ENCODE assay signal across 10 cellular contexts in genomic region chr7:95104739-95105138, GRCh38.
DNase-seq lines count a peak whose midpoint lies in the region; ATAC-seq and TF ChIP-seq lines count a peak whose summit lies in the region.
"Had no signal": no experiment of that assay in that cellular context is flagged by ENCODE, and none has a peak within 500 bp of the region (broad histone marks: within the 10 kb centered on the region; RNA-seq: fewer than 3 reads in every experiment).

No MANE protein-coding gene starts in this region.

- H3K9me3 Mint-ChIP-seq in mesothelial cell of epicardium = peaks cover 8% of the 10 kb centered on the region

- no peak overlapping the region for H3K4me2 ChIP-seq in Loucy (ENCODE audit: low read depth, low read length, poor library complexity, severe bottlenecking)

- no peak overlapping the region for H3K9ac ChIP-seq in Loucy (ENCODE audit: low read depth, low read length, poor library complexity, severe bottlenecking)

- no peak for TF ChIP-seq CTCF in Loucy (conservative IDR thresholded peaks at IDR 0.05; ENCODE audit: low read length)
- TF ChIP-seq CTCF in mesothelial cell of epicardium (IDR thresholded peaks at IDR 0.05; ENCODE audit: unreplicated experiment) = no peak

- H3K27me3 Mint-ChIP-seq in mesothelial cell of epicardium (ENCODE audit: low read depth) = no peaks in the 10 kb centered on the region

- H2AFZ ChIP-seq in Loucy (ENCODE audit: low read length) = 0 out of 2 replicates have a peak overlapping the region, but pooled peaks have one; percentile 6

- H3K4me1 ChIP-seq in Loucy (ENCODE audit: insufficient read depth, low read length, poor library complexity, severe bottlenecking) = peaks cover 10% of the 10 kb centered on the region

- DNase-seq in COR-L47 (lab: John Stamatoyannopoulos, UW) = peak; percentile 4
- peak; percentile 78 for DNase-seq in cerebellar cortex (ENCODE audit: low spot score)
- no peak for DNase-seq in mesothelial cell of epicardium (ENCODE audit: low spot score in 2 of 2, unreplicated experiment in 2 of 2)
- DNase-seq in SKM-1 (lab: John Stamatoyannopoulos, UW; ENCODE audit: unreplicated experiment) = no peak
- DNase-seq in stimulated activated CD4-positive, alpha-beta T cell treated with anti-CD3 and anti-CD28 coated beads, Interleukin-4, amount 100 ng/mL, for 1 hour = no peak
- DNase-seq: AML-193, OCI-M1 had no signal

- H3K36me3 Mint-ChIP-seq in mesothelial cell of epicardium = peaks cover 4% of the 10 kb centered on the region

- no peaks in the 10 kb centered on the region for H3K9me2 ChIP-seq in Loucy (replicated peaks; ENCODE audit: low read depth, low read length)

- peaks cover 16% of the 10 kb centered on the region for H3K4me1 Mint-ChIP-seq in mesothelial cell of epicardium

- no peaks in the 10 kb centered on the region for H3K36me3 ChIP-seq in Loucy (ENCODE audit: insufficient read depth, low read length)

- H3K9me3 ChIP-seq in Loucy (ENCODE audit: insufficient read depth, low read depth, low read length) = no peaks in the 10 kb centered on the region

- no peak overlapping the region for H3K4me3 ChIP-seq in Loucy (ENCODE audit: low read length, poor library complexity, severe bottlenecking)

- no peaks in the 10 kb centered on the region for H3K27me3 ChIP-seq in Loucy (ENCODE audit: insufficient read depth, low read length, poor library complexity, severe bottlenecking)

- H3F3A ChIP-seq in Loucy (ENCODE audit: low read depth) = no peaks in the 10 kb centered on the region

- ATAC-seq in HG02763 (IDR thresholded peaks at IDR 0.05; ENCODE audit: unreplicated experiment) = no peak
- ATAC-seq in GM18858 (IDR thresholded peaks at IDR 0.05; ENCODE audit: unreplicated experiment) = no peak

- H4K20me1 ChIP-seq in Loucy (ENCODE audit: insufficient read depth, low read length, poor library complexity, severe bottlenecking) = no peaks in the 10 kb centered on the region

- no peaks in the 10 kb centered on the region for H3K79me2 ChIP-seq in Loucy (ENCODE audit: insufficient read depth, low read length)

- H3K27ac Mint-ChIP-seq in mesothelial cell of epicardium = peak overlapping the region; percentile 57

- H3K4me3 Mint-ChIP-seq in mesothelial cell of epicardium = no peak overlapping the region

Comparison
In these comparisons a context has a peak if more than half of its experiments do, and no peak if none do; other contexts are left out.
1. DNase-seq: peak in COR-L47 (single experiment) and cerebellar cortex (single experiment); none in mesothelial cell of epicardium (0 of 2), SKM-1 (single experiment) and stimulated activated CD4-positive, alpha-beta T cell treated with anti-CD3 and anti-CD28 coated beads, Interleukin-4, amount 100 ng/mL, for 1 hour (single experiment).